In the genomic region with DNA sequence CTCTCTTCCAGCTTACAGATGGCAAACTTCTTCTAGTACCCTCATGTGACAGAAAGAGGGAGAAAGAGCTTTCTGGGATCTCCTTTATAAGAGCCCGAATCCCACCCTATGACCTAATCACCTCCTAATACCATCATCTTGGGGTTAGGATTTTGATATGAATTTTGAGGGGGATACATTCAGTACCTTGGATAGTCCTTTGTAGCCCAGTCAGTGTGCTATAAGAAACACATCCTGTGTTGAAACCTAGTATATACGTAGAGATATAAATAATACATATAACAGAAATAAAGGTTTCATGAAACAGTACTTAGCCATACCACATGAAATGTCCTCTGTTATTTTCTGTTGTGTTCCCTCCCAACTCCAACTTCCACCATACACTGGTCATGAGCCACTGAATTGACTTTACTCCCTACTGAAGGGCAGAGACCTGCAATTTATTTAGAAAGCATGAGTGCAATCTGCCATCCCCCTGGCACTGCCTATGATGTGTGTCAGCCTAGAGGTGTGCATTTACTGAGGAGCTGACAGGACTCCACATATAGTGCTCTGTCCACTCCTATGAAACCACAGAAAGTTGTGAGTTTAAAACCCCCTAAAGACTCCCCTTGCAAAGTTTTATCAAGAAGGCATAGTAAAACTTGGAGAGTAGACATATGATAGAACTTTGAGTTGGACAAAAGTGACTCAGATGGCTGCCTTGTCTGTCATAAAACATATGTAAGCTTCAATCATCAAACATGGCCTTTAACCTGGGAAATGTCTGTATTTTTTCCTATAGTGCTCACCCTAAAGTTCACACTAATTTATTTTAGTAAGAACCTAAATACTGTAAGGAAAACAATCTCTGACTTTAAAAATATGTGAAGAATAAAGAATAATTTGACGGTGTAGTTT, we compare ENCODE assay signal across 24 cellular contexts. TPM values are rescaled to one million over a fixed set of nuclear protein-coding genes. Genes with fewer than 3 reads are reported as not detected.
"Had no signal": no experiment of that assay in that cellular context is flagged by ENCODE, and none has a peak within 500 bp of the region (broad histone marks: within the 10 kb centered on the region; RNA-seq: fewer than 3 reads in every experiment).

No MANE protein-coding gene starts in this region.

- H3K4me3 ChIP-seq: esophagus squamous epithelium, heart right ventricle, lung, neural progenitor cell, skin epidermis, suprapubic skin had no signal

- H3K27ac ChIP-seq: esophagus squamous epithelium, heart right ventricle, neural progenitor cell, parathyroid adenoma, skin epidermis, suprapubic skin had no signal

- DNase-seq: cortex of kidney; effector memory CD8-positive, alpha-beta T cell; esophagus squamous epithelium; foreskin melanocyte; glutamatergic neuron; heart right ventricle; hypothalamus; immature natural killer cell; islet precursor cell; kidney glomerular epithelial cell; naive thymus-derived CD4-positive, alpha-beta T cell; stimulated activated CD4-positive, alpha-beta T cell treated with anti-CD3 and anti-CD28 coated beads, Interleukin-15, amount 100 ng/mL, for 24 hours; stimulated activated CD4-positive, alpha-beta T cell treated with anti-CD3 and anti-CD28 coated beads, Interleukin-4, amount 100 ng/mL, for 1 hour; stimulated activated CD8-positive, alpha-beta memory T cell treated with anti-CD3 and anti-CD28 coated beads, Interleukin-4, amount 100 ng/mL, for 48 hours; stimulated activated naive CD4-positive, alpha-beta T cell; stimulated activated naive CD8-positive, alpha-beta T cell treated with anti-CD3 and anti-CD28 coated beads, Interleukin-15, amount 100 ng/mL, for 72 hours; trophoblast cell had no signal

- H3K27me3 ChIP-seq: heart right ventricle had no signal

- H3K36me3 ChIP-seq: esophagus squamous epithelium, heart right ventricle, neural progenitor cell, suprapubic skin had no signal

- FAIRE-seq: endometrium had no signal

- H2AFZ ChIP-seq: neural progenitor cell, parathyroid adenoma had no signal

- H3K4me2 ChIP-seq: neural progenitor cell had no signal

- H3K4me1 ChIP-seq: esophagus squamous epithelium, parathyroid adenoma, suprapubic skin had no signal

- H3K9me3 ChIP-seq: esophagus squamous epithelium, heart right ventricle, suprapubic skin had no signal

- ATAC-seq: effector memory CD8-positive, alpha-beta T cell; naive thymus-derived CD4-positive, alpha-beta T cell; stimulated activated naive CD8-positive, alpha-beta T cell treated with anti-CD3 and anti-CD28 coated beads, Interleukin-15, amount 100 ng/mL, for 72 hours had no signal

- H3K79me2 ChIP-seq: parathyroid adenoma had no signal

- H3K9ac ChIP-seq: neural progenitor cell, parathyroid adenoma had no signal

RNA-seq across cellular contexts. Expression of a gene that starts 12.8 kb away (rescaled TPM):
- total RNA-seq: osteoblast had no signal
- polyA plus RNA-seq: immature natural killer cell had no signal
